In the genomic region with DNA sequence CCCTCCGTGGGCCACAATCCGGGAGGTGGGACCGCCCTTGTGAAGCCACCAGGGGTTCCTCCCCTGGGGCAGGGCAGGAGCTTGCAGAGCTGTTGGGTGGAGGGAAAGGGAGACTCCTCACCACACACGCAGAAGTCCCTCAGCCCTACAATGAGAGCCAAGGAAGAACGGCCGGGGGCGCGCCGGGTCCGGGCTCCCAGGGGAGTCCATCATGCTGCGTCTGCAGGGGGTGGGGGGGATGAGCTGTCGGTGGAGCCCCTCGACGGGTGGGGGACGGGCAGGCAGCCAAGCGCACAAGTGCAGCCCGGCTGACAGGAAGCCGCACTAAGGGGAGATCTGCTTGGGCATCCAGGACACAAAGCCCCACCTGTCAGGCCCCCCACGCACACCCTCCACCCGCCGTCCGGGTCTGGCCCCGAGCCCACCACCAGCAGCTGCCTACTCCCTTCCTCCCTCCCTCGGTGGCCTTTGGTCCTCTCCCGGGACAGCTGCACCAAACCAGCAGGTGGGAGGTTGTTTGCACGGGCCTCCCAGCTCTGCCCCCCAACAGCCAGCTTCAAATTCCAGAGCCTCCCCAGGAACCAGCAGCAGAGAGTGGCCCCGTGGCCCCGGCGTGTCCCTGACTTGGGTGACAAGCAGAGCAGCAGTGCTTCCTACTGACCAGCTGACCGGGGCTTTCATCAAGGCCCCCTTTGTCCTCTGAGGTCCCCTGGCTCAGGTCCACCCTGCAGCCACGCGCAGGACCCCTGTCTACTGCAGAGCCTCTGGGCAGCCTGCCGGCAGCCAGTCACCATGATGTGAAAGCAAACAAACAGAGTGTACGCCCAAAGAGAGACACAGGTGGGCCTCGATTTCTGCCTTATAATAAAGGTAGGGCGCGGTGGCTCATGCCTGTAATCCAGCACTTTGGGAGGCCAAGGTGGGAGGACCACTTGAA, we compare ENCODE assay signal across 2 cellular contexts.
TF ChIP-seq lines count a peak whose summit lies in the region.

No MANE protein-coding gene starts in this region.

TF ChIP-seq in HepG2, 621 proteins besides CTCF, POLR2A, EP300 and RAD21 (continues in another document):
- TF ChIP-seq ZNF225 (CRISPR knock-in tag; IDR thresholded peaks at IDR 0.05) (no peak), ZFP36L1 (CRISPR knock-in tag; IDR thresholded peaks at IDR 0.05) (peak; percentile 48; the same call in 1 of the 2 replicates), MTF2 (CRISPR knock-in tag; IDR thresholded peaks at IDR 0.05; ENCODE audit: borderline replicate concordance) (no peak), ZBTB8A (CRISPR knock-in tag; IDR thresholded peaks at IDR 0.05; ENCODE audit: borderline replicate concordance, low read depth) (peak; percentile 53; the same call in 1 of the 2 replicates), ZNF773 (CRISPR knock-in tag; IDR thresholded peaks at IDR 0.05; ENCODE audit: borderline replicate concordance) (no peak), ZNF777 (CRISPR knock-in tag; IDR thresholded peaks at IDR 0.05) (peak; percentile 97), KMT2A (CRISPR knock-in tag; IDR thresholded peaks at IDR 0.05) (0 out of 2 replicates have a peak, but pooled peaks have one; percentile 28), CERS6 (CRISPR knock-in tag; IDR thresholded peaks at IDR 0.05) (no peak), SMARCE1 (IDR thresholded peaks at IDR 0.05; ENCODE audit: borderline replicate concordance) (no peak), ZBTB4 (CRISPR knock-in tag; IDR thresholded peaks at IDR 0.05; ENCODE audit: borderline replicate concordance) (peak; percentile 92), PRMT3 (CRISPR knock-in tag; IDR thresholded peaks at IDR 0.05; ENCODE audit: borderline replicate concordance, low read depth) (no peak), ZNF646 (CRISPR knock-in tag; IDR thresholded peaks at IDR 0.05) (no peak), ZNF326 (CRISPR knock-in tag; IDR thresholded peaks at IDR 0.05; ENCODE audit: borderline replicate concordance) (no peak), GATA4 (IDR thresholded peaks at IDR 0.05; ENCODE audit: borderline replicate concordance, low read depth) (no peak)

TF ChIP-seq in GM23338, 12 proteins besides CTCF, POLR2A, EP300 and RAD21:
- TF ChIP-seq NANOG (IDR thresholded peaks at IDR 0.05; ENCODE audit: borderline replicate concordance): no peak
TF ChIP-seq in GM23338: peak in this region for 0.
